In the genomic region with DNA sequence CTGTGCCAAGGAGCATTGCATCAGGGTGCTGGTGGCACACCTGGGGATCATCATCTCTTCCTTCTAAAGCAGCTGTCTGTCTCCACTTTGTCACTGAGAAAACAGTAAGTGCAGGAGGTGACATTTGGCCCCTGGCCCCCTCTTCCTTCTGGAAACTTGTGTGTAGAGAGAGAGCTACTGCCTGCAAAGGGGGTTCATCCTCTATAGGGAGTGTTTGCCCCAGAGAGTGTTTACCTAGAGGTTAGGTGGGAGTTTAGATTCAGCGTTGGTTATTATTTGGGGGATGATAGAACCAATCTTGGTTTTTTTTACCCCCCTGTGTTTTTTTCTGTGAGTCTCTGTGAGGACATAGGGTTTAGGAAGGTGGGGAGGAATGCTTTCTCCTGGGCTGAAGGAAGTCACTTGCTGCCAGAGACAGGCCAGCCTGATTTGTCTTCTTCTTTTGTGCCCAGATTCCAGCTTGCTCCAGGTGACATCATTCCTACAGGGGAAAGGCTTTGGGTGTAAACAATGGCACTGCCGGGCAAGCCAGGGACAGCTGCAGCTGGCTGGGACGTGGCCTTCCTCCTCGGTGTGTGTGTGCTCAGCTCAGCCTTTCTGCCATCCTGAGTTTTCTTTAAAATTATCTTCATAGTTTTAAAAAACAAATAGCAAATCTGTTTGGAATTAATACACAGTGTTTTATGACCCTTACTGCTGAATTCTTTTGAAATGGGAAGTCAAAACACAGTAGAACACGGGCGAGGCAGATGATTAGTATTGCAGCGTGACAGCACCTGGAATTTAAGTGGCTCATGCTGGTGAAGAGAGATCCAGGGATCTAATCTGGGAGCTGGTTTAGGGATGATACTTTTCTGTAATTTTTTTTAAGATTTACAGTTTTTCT, we compare ENCODE assay signal across 8 cellular contexts. TPM values are rescaled to one million over a fixed set of nuclear protein-coding genes. Genes with fewer than 3 reads are reported as not detected.
DNase-seq lines count a peak whose midpoint lies in the region; ATAC-seq and TF ChIP-seq lines count a peak whose summit lies in the region.

No MANE protein-coding gene starts in this region.

- intact Hi-C loops in right cardiac atrium (cut with DNase I), result no loop called here

- H3K27ac ChIP-seq in right cardiac atrium (ENCODE audit: low read length) (peak overlapping the region; percentile 54), skeletal muscle tissue (ENCODE audit: low read depth, low read length) (peak overlapping the region; percentile 79)

- no peaks in the 10 kb centered on the region for H3K27me3 ChIP-seq in right cardiac atrium (ENCODE audit: control insufficient read depth, insufficient read depth)
- no peaks in the 10 kb centered on the region for H3K27me3 ChIP-seq in skeletal muscle tissue (ENCODE audit: control insufficient read depth in 3 of 3, insufficient read depth in 3 of 3, low read length in 3 of 3)

- no peak overlapping the region for H3K4me3 ChIP-seq in right cardiac atrium (ENCODE audit: low read length)
- no peak overlapping the region for H3K4me3 ChIP-seq in skeletal muscle tissue (ENCODE audit: low read length in 3 of 3)

- H3K36me3 ChIP-seq in skeletal muscle tissue (ENCODE audit: control insufficient read depth in 3 of 3, insufficient read depth in 3 of 3, low read length in 3 of 3), result no peaks in the 10 kb centered on the region

- TF ChIP-seq CTCF in WTC11 (IDR thresholded peaks at IDR 0.05), result no peak

- peak overlapping the region; percentile 4 for H3K4me3 Mint-ChIP-seq in activated T-cell treated with anti-CD3 and anti-CD28 coated beads, Interleukin-2, amount 50 U/mL, for 4 hours
- H3K4me3 Mint-ChIP-seq in WTC11, result no peak overlapping the region

- peaks cover 22% of the 10 kb centered on the region for H3K36me3 Mint-ChIP-seq in activated T-cell treated with anti-CD3 and anti-CD28 coated beads, Interleukin-2, amount 50 U/mL, for 4 hours (ENCODE audit: insufficient read depth)
- H3K36me3 Mint-ChIP-seq in WTC11, result peaks cover 27% of the 10 kb centered on the region

- CTCF ChIA-PET in WTC11 (lab: Charles Lee), result interaction anchor here (1.0 to 2.7 kb wide), 6 partner anchors 11 to 68 kb away, joined by 3 to 11 read pairs (median 4); no protein-coding TSS in a partner anchor

- POLR2A ChIA-PET in WTC11 (lab: Charles Lee), result interaction anchor here (0.6 to 1.0 kb wide), 2 partner anchors 13 to 45 kb away, joined by 3 read pairs; no protein-coding TSS in a partner anchor

- H3K9ac ChIP-seq in skeletal muscle tissue (ENCODE audit: low read depth in 1 of 3, low read length in 3 of 3), result peak overlapping the region in 1 of 3 donors; percentile 43

- H3K9me3 Mint-ChIP-seq in activated T-cell treated with anti-CD3 and anti-CD28 coated beads, Interleukin-2, amount 50 U/mL, for 4 hours, result no peaks in the 10 kb centered on the region
- peaks cover 13% of the 10 kb centered on the region for H3K9me3 Mint-ChIP-seq in WTC11

- H3K4me1 Mint-ChIP-seq in activated T-cell treated with anti-CD3 and anti-CD28 coated beads, Interleukin-2, amount 50 U/mL, for 4 hours (ENCODE audit: low read depth), result peaks cover 91% of the 10 kb centered on the region
- H3K4me1 Mint-ChIP-seq in WTC11, result peaks cover 78% of the 10 kb centered on the region

- ATAC-seq in activated T-cell treated with anti-CD3 and anti-CD28 coated beads, Interleukin-2, amount 50 U/mL, for 4 hours, result no peak
- ATAC-seq in WTC11, result peak; percentile 6; the same call in 1 of the 2 replicates
- peak in 1 of 2 donors; percentile 28 for ATAC-seq in right cardiac atrium
- no peak for ATAC-seq in GM21737 (IDR thresholded peaks at IDR 0.05; ENCODE audit: unreplicated experiment)

- DNase-seq in activated T-cell treated with anti-CD3 and anti-CD28 coated beads, Interleukin-2, amount 50 U/mL, for 4 hours, result no peak
- DNase-seq in activated T-cell treated with anti-CD3 and anti-CD28 coated beads, Interleukin-2, amount 50 U/mL, for 1 hour, result no peak
- DNase-seq in WTC11 (ENCODE audit: low spot score), result no peak
- peak in 1 of 3 donors; percentile 17 for DNase-seq in right cardiac atrium
- no peak for DNase-seq in cortex of kidney (lab: John Stamatoyannopoulos, UW)
- no peak for DNase-seq in putamen (ENCODE audit: low spot score)

- H3K27me3 Mint-ChIP-seq in activated T-cell treated with anti-CD3 and anti-CD28 coated beads, Interleukin-2, amount 50 U/mL, for 4 hours (ENCODE audit: low read depth), result no peaks in the 10 kb centered on the region
- no peaks in the 10 kb centered on the region for H3K27me3 Mint-ChIP-seq in WTC11 (ENCODE audit: low read depth)

- H3K4me1 ChIP-seq in right cardiac atrium (ENCODE audit: control insufficient read depth, insufficient read depth, low read length) (peaks cover 40% of the 10 kb centered on the region), skeletal muscle tissue (ENCODE audit: control insufficient read depth in 3 of 3, insufficient read depth in 3 of 3, low read length in 3 of 3) (peaks cover 63 to 66% (median 63%) of the 10 kb centered on the region in 3 donors)

- 23% methylated on average over 7 of the region's 7 CpGs for WGBS in right cardiac atrium

- H3K27ac Mint-ChIP-seq in WTC11, result peak overlapping the region; percentile 96

- H3K9me3 ChIP-seq in right cardiac atrium (ENCODE audit: control insufficient read depth, low read length), result no peaks in the 10 kb centered on the region
- no peaks in the 10 kb centered on the region for H3K9me3 ChIP-seq in skeletal muscle tissue (ENCODE audit: control insufficient read depth in 3 of 3, low read length in 3 of 3)

TF ChIP-seq in WTC11, 78 proteins besides CTCF, POLR2A, EP300 and RAD21:
- no peak for TF ChIP-seq NR1H2 (CRISPR knock-in tag; IDR thresholded peaks at IDR 0.05)
- TF ChIP-seq KAT7 (CRISPR knock-in tag; IDR thresholded peaks at IDR 0.05; ENCODE audit: borderline replicate concordance), result no peak
- no peak for TF ChIP-seq STAT6 (CRISPR knock-in tag; conservative IDR thresholded peaks at IDR 0.05; ENCODE audit: low read depth)
- no peak for TF ChIP-seq ATF1 (CRISPR knock-in tag; IDR thresholded peaks at IDR 0.05)
- no peak for TF ChIP-seq JUN (CRISPR knock-in tag; IDR thresholded peaks at IDR 0.05)

RNA-seq across cellular contexts. Expression of gene PRRC2B, which starts 24.5 kb away (rescaled TPM):
- 100 to 1,000 TPM in 1 of 3 donors, 10 to 100 TPM in 2; 89.7 to 102 (median 92.2) TPM for total RNA-seq in activated T-cell treated with anti-CD3 and anti-CD28 coated beads, Interleukin-2, amount 50 U/mL, for 4 hours
- total RNA-seq in WTC11 (2021), result 272 to 314 TPM (median 311 TPM) in 3 replicates
- 100 to 1,000 TPM; 137 to 175 (median 149) TPM for total RNA-seq in right cardiac atrium
- polyA plus RNA-seq in right cardiac atrium, result 78.1 TPM
- 68.4 TPM for total RNA-seq in skeletal muscle tissue
